Comparison of ENCODE assay signal across 8 cellular contexts in genomic region chr12:47397664-47398281, GRCh38.
DNase-seq lines count a peak whose midpoint lies in the region; ATAC-seq and TF ChIP-seq lines count a peak whose summit lies in the region.

No MANE protein-coding gene starts in this region.

- H3K27me3 Mint-ChIP-seq in effector memory CD8-positive, alpha-beta T cell = no peaks in the 10 kb centered on the region

- H3K27me3 ChIP-seq in BE2C = no peaks in the 10 kb centered on the region
- no peaks in the 10 kb centered on the region for H3K27me3 ChIP-seq in osteoblast (ENCODE audit: insufficient read depth, low read length)

- H3K27ac Mint-ChIP-seq in effector memory CD8-positive, alpha-beta T cell = peak overlapping the region; percentile 73 to 92

- DNase-seq in BE2C = peak; percentile 20
- DNase-seq in Kasumi-1 (lab: John Stamatoyannopoulos, UW) = peak; percentile 20 to 36
- peak in 2 of 3 experiments; percentile 44 for DNase-seq in effector memory CD8-positive, alpha-beta T cell
- DNase-seq in osteoblast (ENCODE audit: insufficient read length, low spot score, missing footprints) = no peak
- no peak for DNase-seq in putamen (ENCODE audit: low spot score)
- no peak for DNase-seq in posterior vena cava (ENCODE audit: low spot score)

- H3K4me3 ChIP-seq in BE2C (ENCODE audit: low read depth, low read length) (no peak overlapping the region), osteoblast (ENCODE audit: insufficient read depth, low read length) (no peak overlapping the region)

- peak overlapping the region; percentile 29; the same call in 1 of the 2 replicates for H3K27ac ChIP-seq in VCaP
- H3K27ac ChIP-seq in osteoblast (ENCODE audit: low read depth, low read length) = no peak overlapping the region

- TF ChIP-seq CTCF in BE2C (IDR thresholded peaks at IDR 0.05; ENCODE audit: low read depth, low read length) (peak; percentile 30), VCaP (conservative IDR thresholded peaks at IDR 0.05) (peak; percentile 93), osteoblast (IDR thresholded peaks at IDR 0.05; ENCODE audit: extremely low read depth, low read depth, low read length) (peak; percentile 77)

- H3K36me3 ChIP-seq in BE2C = no peaks in the 10 kb centered on the region
- H3K36me3 ChIP-seq in osteoblast (ENCODE audit: insufficient read depth, low read length) = no peaks in the 10 kb centered on the region

- H3K4me1 ChIP-seq in BE2C (no peaks in the 10 kb centered on the region), osteoblast (ENCODE audit: insufficient read depth, low read length) (peaks cover 39% of the 10 kb centered on the region)

- peak; percentile 61 for ATAC-seq in GM18873 (IDR thresholded peaks at IDR 0.05; ENCODE audit: low FRiP score, unreplicated experiment)
- ATAC-seq in effector memory CD8-positive, alpha-beta T cell (replicated peaks) = peak; percentile 89

- no peaks in the 10 kb centered on the region for H3K9me3 Mint-ChIP-seq in effector memory CD8-positive, alpha-beta T cell

- H2AFZ ChIP-seq in osteoblast (ENCODE audit: low read length) = no peak overlapping the region

- peak overlapping the region; percentile 48 to 57 for H3K4me3 Mint-ChIP-seq in effector memory CD8-positive, alpha-beta T cell

- no peak overlapping the region for H3K4me2 ChIP-seq in osteoblast (ENCODE audit: insufficient read depth, low read length)

- no peaks in the 10 kb centered on the region for H3K79me2 ChIP-seq in osteoblast (ENCODE audit: insufficient read depth, low read length)

- peaks cover 2% of the 10 kb centered on the region for H3K36me3 Mint-ChIP-seq in effector memory CD8-positive, alpha-beta T cell (ENCODE audit: insufficient read depth)

- H4K20me1 ChIP-seq in osteoblast (ENCODE audit: insufficient read depth, low read length) = no peaks in the 10 kb centered on the region

- H3K9me3 ChIP-seq in BE2C (no peaks in the 10 kb centered on the region), osteoblast (ENCODE audit: low read depth, low read length) (no peaks in the 10 kb centered on the region)

- intact Hi-C loops in posterior vena cava (cut with DNase I) = loop anchor here in 1 of 2 donors (10.0 kb wide), 1 partner anchor 363 kb away; no protein-coding TSS in a partner anchor

- H3K4me1 Mint-ChIP-seq in effector memory CD8-positive, alpha-beta T cell (ENCODE audit: low read depth in 2 of 2) = peaks cover 35 to 44% of the 10 kb centered on the region in 2 donors

Comparison
In these comparisons a context has a peak if more than half of its experiments do, and no peak if none do; other contexts are left out.
1. DNase-seq: peak in BE2C (single experiment), Kasumi-1 (2 of 2) and effector memory CD8-positive, alpha-beta T cell (2 of 3); none in osteoblast (single experiment), putamen (single experiment) and posterior vena cava (single experiment).
2. CTCF ChIP-seq: peak in every context shown above with its lines; median percentile 93 in VCaP; 77 in osteoblast; 30 in BE2C.